Comparison of ENCODE assay signal across 10 cellular contexts in the genomic region with DNA sequence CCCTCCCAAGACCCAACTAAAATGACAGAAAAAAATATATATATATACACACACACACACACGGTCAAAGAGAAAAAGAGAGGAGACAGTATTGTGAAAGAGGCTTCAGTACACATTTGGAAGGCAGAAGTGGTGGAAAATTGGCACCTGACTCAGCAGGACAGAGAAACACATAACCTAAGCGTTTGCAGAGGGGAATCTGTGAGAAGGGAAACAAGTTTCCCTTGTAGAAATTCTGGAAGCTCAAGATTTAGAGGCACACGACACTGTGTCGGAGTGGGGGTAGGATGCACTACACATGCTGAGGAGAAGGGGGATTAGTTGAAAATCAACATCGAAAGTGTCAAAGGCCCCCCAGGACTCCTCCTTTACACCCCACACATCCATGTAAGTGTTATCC.
A peak's percentile ranks its signal among the peaks of the same experiment; 100 is the strongest.
DNase-seq lines count a peak whose midpoint lies in the region; ATAC-seq, FAIRE-seq and TF ChIP-seq lines count a peak whose summit lies in the region.
"Had no signal": no experiment of that assay in that cellular context is flagged by ENCODE, and none has a peak within 500 bp of the region (broad histone marks: within the 10 kb centered on the region; RNA-seq: fewer than 3 reads in every experiment).

No MANE protein-coding gene starts in this region.

- peak; percentile 40 for ATAC-seq in SK-N-SH treated with all-trans-retinoic acid at 6 μM for 48 hours
- no peak for ATAC-seq in HG02884 (IDR thresholded peaks at IDR 0.05; ENCODE audit: unreplicated experiment)
- ATAC-seq: K562, T-cell had no signal

- DNase-seq in H54 (ENCODE audit: insufficient read length, low spot score) (peak; percentile 28), fibroblast of the conjunctiva (ENCODE audit: low read depth) (peak; percentile 14), pons (ENCODE audit: low spot score) (peak; percentile 53), NCI-H2029 treated with DMSO at 0.1 percent for 48 hours (lab: John Stamatoyannopoulos, UW) (no peak), NCI-H2171 (lab: John Stamatoyannopoulos, UW) (no peak)
- no peak for DNase-seq in activated naive CD4-positive, alpha-beta T cell (lab: John Stamatoyannopoulos, UW)
- DNase-seq: T-cell had no signal

- no peak for TF ChIP-seq POLR2A in H54 (IDR thresholded peaks at IDR 0.05; ENCODE audit: low read depth, low read length)

- no peak for FAIRE-seq in H54 (lab: Jason Lieb, UNC)
- FAIRE-seq: K562 had no signal

TF ChIP-seq in SK-N-SH treated with all-trans-retinoic acid at 6 μM for 48 hours, 23 proteins besides CTCF, POLR2A, EP300 and RAD21:
- TF ChIP-seq ZNF70 (CRISPR knock-in tag; IDR thresholded peaks at IDR 0.05) (no peak), PPARA (CRISPR knock-in tag; IDR thresholded peaks at IDR 0.05; ENCODE audit: borderline replicate concordance) (no peak), ZC3H10 (CRISPR knock-in tag; IDR thresholded peaks at IDR 0.05) (no peak), TCF4 (CRISPR knock-in tag; IDR thresholded peaks at IDR 0.05; ENCODE audit: borderline replicate concordance) (no peak), ZFP3 (CRISPR knock-in tag; IDR thresholded peaks at IDR 0.05) (no peak), ZNF8 (CRISPR knock-in tag; IDR thresholded peaks at IDR 0.05) (no peak), RARB (CRISPR knock-in tag; IDR thresholded peaks at IDR 0.05) (no peak), ISL1 (CRISPR knock-in tag; IDR thresholded peaks at IDR 0.05) (no peak), TOX (CRISPR knock-in tag; IDR thresholded peaks at IDR 0.05; ENCODE audit: borderline replicate concordance) (no peak), ESRRG (CRISPR knock-in tag; IDR thresholded peaks at IDR 0.05) (no peak), BACH2 (CRISPR knock-in tag; IDR thresholded peaks at IDR 0.05; ENCODE audit: borderline replicate concordance) (no peak), OSR1 (CRISPR knock-in tag; IDR thresholded peaks at IDR 0.05) (no peak), ZNF565 (CRISPR knock-in tag; conservative IDR thresholded peaks at IDR 0.05; ENCODE audit: low read depth) (no peak)
- TF ChIP-seq, protein P1, sequence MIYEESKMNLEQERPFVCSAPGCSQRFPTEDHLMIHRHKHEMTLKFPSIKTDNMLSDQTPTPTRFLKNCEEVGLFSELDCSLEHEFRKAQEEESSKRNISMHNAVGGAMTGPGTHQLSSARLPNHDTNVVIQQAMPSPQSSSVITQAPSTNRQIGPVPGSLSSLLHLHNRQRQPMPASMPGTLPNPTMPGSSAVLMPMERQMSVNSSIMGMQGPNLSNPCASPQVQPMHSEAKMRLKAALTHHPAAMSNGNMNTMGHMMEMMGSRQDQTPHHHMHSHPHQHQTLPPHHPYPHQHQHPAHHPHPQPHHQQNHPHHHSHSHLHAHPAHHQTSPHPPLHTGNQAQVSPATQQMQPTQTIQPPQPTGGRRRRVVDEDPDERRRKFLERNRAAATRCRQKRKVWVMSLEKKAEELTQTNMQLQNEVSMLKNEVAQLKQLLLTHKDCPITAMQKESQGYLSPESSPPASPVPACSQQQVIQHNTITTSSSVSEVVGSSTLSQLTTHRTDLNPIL (CRISPR knock-in tag; IDR thresholded peaks at IDR 0.05; ENCODE audit: low read depth), result no peak
- TF ChIP-seq, protein P2, sequence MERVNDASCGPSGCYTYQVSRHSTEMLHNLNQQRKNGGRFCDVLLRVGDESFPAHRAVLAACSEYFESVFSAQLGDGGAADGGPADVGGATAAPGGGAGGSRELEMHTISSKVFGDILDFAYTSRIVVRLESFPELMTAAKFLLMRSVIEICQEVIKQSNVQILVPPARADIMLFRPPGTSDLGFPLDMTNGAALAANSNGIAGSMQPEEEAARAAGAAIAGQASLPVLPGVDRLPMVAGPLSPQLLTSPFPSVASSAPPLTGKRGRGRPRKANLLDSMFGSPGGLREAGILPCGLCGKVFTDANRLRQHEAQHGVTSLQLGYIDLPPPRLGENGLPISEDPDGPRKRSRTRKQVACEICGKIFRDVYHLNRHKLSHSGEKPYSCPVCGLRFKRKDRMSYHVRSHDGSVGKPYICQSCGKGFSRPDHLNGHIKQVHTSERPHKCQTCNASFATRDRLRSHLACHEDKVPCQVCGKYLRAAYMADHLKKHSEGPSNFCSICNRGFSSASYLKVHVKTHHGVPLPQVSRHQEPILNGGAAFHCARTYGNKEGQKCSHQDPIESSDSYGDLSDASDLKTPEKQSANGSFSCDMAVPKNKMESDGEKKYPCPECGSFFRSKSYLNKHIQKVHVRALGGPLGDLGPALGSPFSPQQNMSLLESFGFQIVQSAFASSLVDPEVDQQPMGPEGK (CRISPR knock-in tag; IDR thresholded peaks at IDR 0.05; ENCODE audit: borderline replicate concordance), result no peak
- TF ChIP-seq, protein P3, sequence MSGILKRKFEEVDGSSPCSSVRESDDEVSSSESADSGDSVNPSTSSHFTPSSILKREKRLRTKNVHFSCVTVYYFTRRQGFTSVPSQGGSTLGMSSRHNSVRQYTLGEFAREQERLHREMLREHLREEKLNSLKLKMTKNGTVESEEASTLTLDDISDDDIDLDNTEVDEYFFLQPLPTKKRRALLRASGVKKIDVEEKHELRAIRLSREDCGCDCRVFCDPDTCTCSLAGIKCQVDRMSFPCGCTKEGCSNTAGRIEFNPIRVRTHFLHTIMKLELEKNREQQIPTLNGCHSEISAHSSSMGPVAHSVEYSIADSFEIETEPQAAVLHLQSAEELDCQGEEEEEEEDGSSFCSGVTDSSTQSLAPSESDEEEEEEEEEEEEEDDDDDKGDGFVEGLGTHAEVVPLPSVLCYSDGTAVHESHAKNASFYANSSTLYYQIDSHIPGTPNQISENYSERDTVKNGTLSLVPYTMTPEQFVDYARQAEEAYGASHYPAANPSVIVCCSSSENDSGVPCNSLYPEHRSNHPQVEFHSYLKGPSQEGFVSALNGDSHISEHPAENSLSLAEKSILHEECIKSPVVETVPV (CRISPR knock-in tag; IDR thresholded peaks at IDR 0.05), result no peak

Comparison
In these comparisons a context has a peak if more than half of its experiments do, and no peak if none do; other contexts are left out.
1. DNase-seq: peak in H54 (single experiment), fibroblast of the conjunctiva (single experiment) and pons (single experiment); none in activated naive CD4-positive, alpha-beta T cell (0 of 4), NCI-H2029 treated with DMSO at 0.1 percent for 48 hours (single experiment) and NCI-H2171 (single experiment).